ENCODE assay signal across 16 cellular contexts in the genomic region with DNA sequence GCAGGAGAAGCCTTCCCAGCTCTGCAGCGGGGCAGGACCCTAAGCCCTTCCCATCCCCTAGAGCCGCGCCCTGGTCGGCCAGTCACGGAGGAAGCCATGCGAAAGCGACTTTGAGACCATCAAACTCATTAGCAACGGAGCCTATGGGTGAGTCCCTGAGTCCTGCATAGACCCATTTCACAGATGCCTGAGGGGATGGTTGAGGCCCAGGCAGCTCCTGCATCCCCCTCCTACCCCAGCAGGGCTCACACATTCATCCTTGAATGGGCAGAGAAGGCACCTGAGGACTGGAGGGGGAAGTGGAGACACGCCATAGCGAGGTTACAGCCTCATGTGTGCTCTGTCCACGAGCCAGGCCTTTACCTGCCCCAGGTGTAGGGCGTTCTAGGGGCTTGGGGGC. TPM values are rescaled to one million over a fixed set of nuclear protein-coding genes. Genes with fewer than 3 reads are reported as not detected.
DNase-seq lines count a peak whose midpoint lies in the region; ATAC-seq and TF ChIP-seq lines count a peak whose summit lies in the region.
"Had no signal": no experiment of that assay in that cellular context is flagged by ENCODE, and none has a peak within 500 bp of the region (broad histone marks: within the 10 kb centered on the region; RNA-seq: fewer than 3 reads in every experiment).

No MANE protein-coding gene starts in this region.

- TF ChIP-seq CTCF in CD14-positive monocyte (IDR thresholded peaks at IDR 0.05) (no peak), natural killer cell (IDR thresholded peaks at IDR 0.05) (no peak), osteocyte (IDR thresholded peaks at IDR 0.05) (no peak)

- ATAC-seq in activated T-helper 17 cell treated with anti-CD3 and anti-CD28 coated beads, Interleukin-2, amount 50 U/mL, for 72 hours (replicated peaks): no peak
- ATAC-seq in natural killer cell (no peak), HG02678 (IDR thresholded peaks at IDR 0.05; ENCODE audit: unreplicated experiment) (no peak)
- ATAC-seq: Panc1 had no signal

- H3K4me1 Mint-ChIP-seq in CD14-positive monocyte (peaks cover 24% of the 10 kb centered on the region), natural killer cell (peaks cover 8 to 25% of the 10 kb centered on the region in 2 donors), osteocyte (ENCODE audit: unreplicated experiment) (no peaks in the 10 kb centered on the region)
- no peaks in the 10 kb centered on the region for H3K4me1 Mint-ChIP-seq in activated T-helper 17 cell treated with anti-CD3 and anti-CD28 coated beads, Interleukin-2, amount 50 U/mL, for 72 hours
- H3K4me1 Mint-ChIP-seq: CD4-positive, CD25-positive, alpha-beta regulatory T cell had no signal

- H3K4me3 Mint-ChIP-seq in CD14-positive monocyte (no peak overlapping the region), natural killer cell (peak overlapping the region; percentile 81), osteocyte (ENCODE audit: unreplicated experiment) (no peak overlapping the region)
- no peak overlapping the region for H3K4me3 Mint-ChIP-seq in activated T-helper 17 cell treated with anti-CD3 and anti-CD28 coated beads, Interleukin-2, amount 50 U/mL, for 72 hours
- H3K4me3 Mint-ChIP-seq: CD4-positive, CD25-positive, alpha-beta regulatory T cell had no signal

- H3K9me3 Mint-ChIP-seq in CD14-positive monocyte (no peaks in the 10 kb centered on the region), natural killer cell (no peaks in the 10 kb centered on the region), osteocyte (ENCODE audit: unreplicated experiment) (no peaks in the 10 kb centered on the region)
- no peaks in the 10 kb centered on the region for H3K9me3 Mint-ChIP-seq in activated T-helper 17 cell treated with anti-CD3 and anti-CD28 coated beads, Interleukin-2, amount 50 U/mL, for 72 hours
- H3K9me3 Mint-ChIP-seq: CD4-positive, CD25-positive, alpha-beta regulatory T cell had no signal

- H3K27me3 Mint-ChIP-seq in CD14-positive monocyte (ENCODE audit: low read depth in 3 of 3) (peaks cover 0 to 1% (median 0%) of the 10 kb centered on the region in 3 donors), natural killer cell (ENCODE audit: low read depth in 2 of 2) (no peaks in the 10 kb centered on the region), osteocyte (ENCODE audit: unreplicated experiment) (no peaks in the 10 kb centered on the region)
- H3K27me3 Mint-ChIP-seq in activated T-helper 17 cell treated with anti-CD3 and anti-CD28 coated beads, Interleukin-2, amount 50 U/mL, for 72 hours: no peaks in the 10 kb centered on the region
- H3K27me3 Mint-ChIP-seq: CD4-positive, CD25-positive, alpha-beta regulatory T cell had no signal

- intact Hi-C loops in CD14-positive monocyte (cut with micrococcal nuclease) (no loop called here), natural killer cell (cut with micrococcal nuclease) (no loop called here)

- H3K36me3 Mint-ChIP-seq in CD14-positive monocyte (peaks cover 71 to 95% of the 10 kb centered on the region in 2 donors), natural killer cell (no peaks in the 10 kb centered on the region), osteocyte (ENCODE audit: unreplicated experiment) (peaks cover 6% of the 10 kb centered on the region)
- peaks cover 94% of the 10 kb centered on the region for H3K36me3 Mint-ChIP-seq in activated T-helper 17 cell treated with anti-CD3 and anti-CD28 coated beads, Interleukin-2, amount 50 U/mL, for 72 hours (ENCODE audit: low read depth)

- DNase-seq in CD14-positive monocyte (ENCODE audit: low spot score): no peak
- DNase-seq in natural killer cell: no peak
- no peak for DNase-seq in osteocyte (ENCODE audit: extremely low spot score, unreplicated experiment)
- DNase-seq in A172 (ENCODE audit: low spot score): no peak
- DNase-seq: BE2C; CD4-positive, CD25-positive, alpha-beta regulatory T cell; NCI-H1694; NCI-H2081; NCI-H2171; NCI-H524 treated with DMSO at 0.1 percent for 48 hours; NCI-H82 had no signal

- H3K27ac Mint-ChIP-seq in CD14-positive monocyte (peak overlapping the region; percentile 76 to 92 (median 89)), natural killer cell (peak overlapping the region; percentile 87 to 88), osteocyte (ENCODE audit: unreplicated experiment) (no peak overlapping the region)
- peak overlapping the region; percentile 66 for H3K27ac Mint-ChIP-seq in activated T-helper 17 cell treated with anti-CD3 and anti-CD28 coated beads, Interleukin-2, amount 50 U/mL, for 72 hours

RNA-seq across cellular contexts. Expression of a gene that starts 24.2 kb away (rescaled TPM):
- polyA plus RNA-seq in CD14-positive monocyte: 1 to 10 TPM in 1 of 2 donors, under 1 TPM in 1; 0.99 to 2.0 TPM
- total RNA-seq in activated T-helper 17 cell treated with anti-CD3 and anti-CD28 coated beads, Interleukin-2, amount 50 U/mL, for 72 hours: 10 to 100 TPM; 13.0 to 21.8 TPM
- total RNA-seq in natural killer cell (10 to 100 TPM; 12.3 to 26.4 (median 16.0) TPM), osteocyte (67.2 and 68.1 TPM in 2 replicates)
- total RNA-seq in A172 (2014; rRNA removed; shearing (Covaris generic)): 32.3 and 43.2 TPM in 2 replicates

RNA-seq across cellular contexts. Expression of a gene that starts 31.2 kb away (rescaled TPM):
- 10 to 100 TPM in 1 of 2 donors, 1 to 10 TPM in 1; 6.8 to 12.4 TPM for polyA plus RNA-seq in CD14-positive monocyte
- 10 to 100 TPM; 23.5 to 46.6 TPM for total RNA-seq in activated T-helper 17 cell treated with anti-CD3 and anti-CD28 coated beads, Interleukin-2, amount 50 U/mL, for 72 hours
- total RNA-seq in natural killer cell (100 to 1,000 TPM in 2 of 3 donors, 10 to 100 TPM in 1; 84.5 to 101 (median 101) TPM), osteocyte (7.6 and 8.0 TPM in 2 replicates)
- 2.7 and 3.0 TPM in 2 replicates for total RNA-seq in A172 (2014; rRNA removed; shearing (Covaris generic))

RNA-seq across cellular contexts. Expression of a gene that starts 42.1 kb away (rescaled TPM):
- polyA plus RNA-seq in CD14-positive monocyte: 1 to 10 TPM; 7.8 to 7.9 TPM
- 10 to 100 TPM; 28.6 to 54.5 TPM for total RNA-seq in activated T-helper 17 cell treated with anti-CD3 and anti-CD28 coated beads, Interleukin-2, amount 50 U/mL, for 72 hours
- 100 to 1,000 TPM in 1 of 3 donors, 10 to 100 TPM in 2; 90.1 to 105 (median 95.7) TPM for total RNA-seq in natural killer cell
- total RNA-seq in osteocyte: 0.50 and 0.51 TPM in 2 replicates
- total RNA-seq in A172 (2014; rRNA removed; shearing (Covaris generic)): 0.93 TPM in 1 of 2 replicates, not detected in the other
- total RNA-seq: A673, MCF 10A had no signal

RNA-seq across cellular contexts. Expression of a gene that starts 44.8 kb away (rescaled TPM):
- 1,000 to 10,000 TPM; 4,550 to 6,022 TPM for polyA plus RNA-seq in CD14-positive monocyte
- total RNA-seq in activated T-helper 17 cell treated with anti-CD3 and anti-CD28 coated beads, Interleukin-2, amount 50 U/mL, for 72 hours: 10 to 100 TPM; 51.7 to 81.1 TPM
- total RNA-seq in natural killer cell: 100 to 1,000 TPM in 1 of 3 donors, 10 to 100 TPM in 2; 38.2 to 109 (median 89.5) TPM
- total RNA-seq in osteocyte: not detected in 2 replicates
- total RNA-seq in A172 (2014; rRNA removed; shearing (Covaris generic)): 28.2 and 40.5 TPM in 2 replicates
- total RNA-seq: A673 had no signal

Comparison
In these comparisons a context has a peak if more than half of its experiments do, and no peak if none do; other contexts are left out.
1. RNA of a gene that starts 42.1 kb away (total RNA-seq): 90.1 to 105 TPM in natural killer cell and 28.6 to 54.5 TPM in activated T-helper 17 cell treated with anti-CD3 and anti-CD28 coated beads, Interleukin-2, amount 50 U/mL, for 72 hours; 0.50 to 0.51 TPM in osteocyte and 0.93 TPM in A172; every median in the first group is over 10 times any median in the second.